Comparison of ENCODE assay signal across 8 cellular contexts in genomic region chr21:33643658-33644311, GRCh38. TPM values are rescaled to one million over a fixed set of nuclear protein-coding genes. Genes with fewer than 3 reads are reported as not detected.
DNase-seq lines count a peak whose midpoint lies in the region; ATAC-seq and TF ChIP-seq lines count a peak whose summit lies in the region.

No MANE protein-coding gene starts in this region.

- peak overlapping the region; percentile 82 for H3K4me3 Mint-ChIP-seq in activated CD4-positive, alpha-beta memory T cell treated with anti-CD3 and anti-CD28 coated beads for 36 hours

- H3K9me3 ChIP-seq in right atrium auricular region, result no peaks in the 10 kb centered on the region

- peak overlapping the region; percentile 91 to 98 for H3K4me3 ChIP-seq in right atrium auricular region
- peak overlapping the region; percentile 58 to 99 (median 92) for H3K4me3 ChIP-seq in skin epidermis

- POLR2A ChIA-PET in activated CD4-positive, alpha-beta memory T cell treated with anti-CD3 and anti-CD28 coated beads for 36 hours (lab: Charles Lee), result no interaction called here

- ATAC-seq in left ventricle myocardium superior (no peak), GM19397 (IDR thresholded peaks at IDR 0.05; ENCODE audit: unreplicated experiment) (no peak)

- CTCF ChIA-PET in activated CD4-positive, alpha-beta memory T cell treated with anti-CD3 and anti-CD28 coated beads for 36 hours (lab: Charles Lee), result interaction anchor here (0.7 to 1.0 kb wide), 2 partner anchors 38 to 511 kb away, joined by 3 read pairs; no protein-coding TSS in a partner anchor

- H3K27me3 Mint-ChIP-seq in activated CD4-positive, alpha-beta memory T cell treated with anti-CD3 and anti-CD28 coated beads for 36 hours, result peaks cover 16% of the 10 kb centered on the region

- intact Hi-C loops in left ventricle myocardium superior (cut with micrococcal nuclease), result no loop called here
- intact Hi-C loops in activated CD4-positive, alpha-beta memory T cell treated with anti-CD3 and anti-CD28 coated beads for 36 hours (cut with micrococcal nuclease), result loop anchor here (2.0 to 10.0 kb wide), 3 partner anchors 261 to 871 kb away; partner anchors contain the start of genes MRPS6 and SLC5A3

- H3K27ac ChIP-seq in right atrium auricular region, result peak overlapping the region; percentile 83 to 92
- peak overlapping the region in 18 of 21 experiments; percentile 54 to 93 (median 79) for H3K27ac ChIP-seq in skin epidermis

- H3K4me1 ChIP-seq in right atrium auricular region, result peaks cover 0 to 40% of the 10 kb centered on the region in 2 donors

- H3K27me3 ChIP-seq in right atrium auricular region, result no peaks in the 10 kb centered on the region

- H3K36me3 Mint-ChIP-seq in activated CD4-positive, alpha-beta memory T cell treated with anti-CD3 and anti-CD28 coated beads for 36 hours, result no peaks in the 10 kb centered on the region

- no peak overlapping the region for H3K27ac Mint-ChIP-seq in activated CD4-positive, alpha-beta memory T cell treated with anti-CD3 and anti-CD28 coated beads for 36 hours

- H3K9me3 Mint-ChIP-seq in activated CD4-positive, alpha-beta memory T cell treated with anti-CD3 and anti-CD28 coated beads for 36 hours, result no peaks in the 10 kb centered on the region

- DNase-seq in right atrium auricular region (ENCODE audit: low spot score), result no peak
- no peak for DNase-seq in left ventricle myocardium superior
- DNase-seq in activated CD4-positive, alpha-beta memory T cell treated with anti-CD3 and anti-CD28 coated beads for 36 hours, result no peak
- peak; percentile 12 for DNase-seq in hepatic stellate cell (ENCODE audit: low spot score)
- no peak for DNase-seq in NK-92 treated with Interleukin-12 subunit alpha and Interleukin-12 subunit beta, amount 100 ng/mL, for 24 hours (lab: John Stamatoyannopoulos, UW)
- no peak for DNase-seq in stimulated activated CD4-positive, alpha-beta T cell treated with anti-CD3 and anti-CD28 coated beads, Interleukin-2, amount 100 ng/mL, for 48 hours

- TF ChIP-seq CTCF in right atrium auricular region (IDR thresholded peaks at IDR 0.05), result no peak

- peaks cover 18% of the 10 kb centered on the region for H3K4me1 Mint-ChIP-seq in activated CD4-positive, alpha-beta memory T cell treated with anti-CD3 and anti-CD28 coated beads for 36 hours (ENCODE audit: low read depth)

- H3K36me3 ChIP-seq in right atrium auricular region, result no peaks in the 10 kb centered on the region

RNA-seq across cellular contexts. Expression of gene ITSN1, which starts 1.5 kb away (rescaled TPM):
- total RNA-seq in right atrium auricular region, result 10 to 100 TPM; 49.9 to 54.9 TPM
- total RNA-seq in left ventricle myocardium superior, result 44.4 TPM
- 1 to 10 TPM; 3.2 to 4.5 TPM for total RNA-seq in activated CD4-positive, alpha-beta memory T cell treated with anti-CD3 and anti-CD28 coated beads for 36 hours

RNA-seq across cellular contexts. Expression of gene CRYZL1, which starts 2.2 kb away (rescaled TPM):
- total RNA-seq in right atrium auricular region (10 to 100 TPM; 19.0 to 27.5 TPM), left ventricle myocardium superior (25.2 TPM)
- 10 to 100 TPM; 32.8 to 34.9 TPM for total RNA-seq in activated CD4-positive, alpha-beta memory T cell treated with anti-CD3 and anti-CD28 coated beads for 36 hours

RNA-seq across cellular contexts. Expression of gene DONSON, which starts 55.3 kb away (rescaled TPM):
- total RNA-seq in right atrium auricular region, result 1 to 10 TPM; 3.3 to 3.5 TPM
- 7.6 TPM for total RNA-seq in left ventricle myocardium superior
- total RNA-seq in activated CD4-positive, alpha-beta memory T cell treated with anti-CD3 and anti-CD28 coated beads for 36 hours, result 10 to 100 TPM; 38.2 to 39.0 TPM
